ENCODE assay signal across 28 cellular contexts in genomic region chr1:53800621-53801020, GRCh38.
"Had no signal": no experiment of that assay in that cellular context is flagged by ENCODE, and none has a peak within 500 bp of the region (broad histone marks: within the 10 kb centered on the region; RNA-seq: fewer than 3 reads in every experiment).

No MANE protein-coding gene starts in this region.

- DNase-seq: colonic mucosa; cortex of kidney; dermis blood vessel endothelial cell; dorsolateral prefrontal cortex; effector CD4-positive, alpha-beta T cell; effector CD8-positive, alpha-beta T cell; effector memory CD4-positive, alpha-beta T cell; effector memory CD8-positive, alpha-beta T cell; endodermal cell; erythroblast; esophagus squamous epithelium; foreskin fibroblast; foreskin keratinocyte; foreskin melanocyte; gastrocnemius medialis; glutamatergic neuron; head of caudate nucleus; heart left ventricle; heart right ventricle had no signal

- H3K27ac ChIP-seq: colonic mucosa, coronary artery, dorsolateral prefrontal cortex, epithelial cell of prostate, esophagus muscularis mucosa, esophagus squamous epithelium, foreskin keratinocyte, gastrocnemius medialis, gastroesophageal sphincter, heart left ventricle, heart right ventricle had no signal

- FAIRE-seq: colon, endometrium, endothelial cell of umbilical vein, frontal cortex had no signal

- H3K4me1 ChIP-seq: colonic mucosa, esophagus muscularis mucosa, esophagus squamous epithelium, foreskin keratinocyte, gastrocnemius medialis, gastroesophageal sphincter, heart left ventricle, heart right ventricle had no signal

- H3K4me3 ChIP-seq: colonic mucosa, coronary artery, dorsolateral prefrontal cortex, esophagus muscularis mucosa, esophagus squamous epithelium, gastrocnemius medialis, gastroesophageal sphincter, heart left ventricle, heart right ventricle had no signal

- H3K9me3 ChIP-seq: colonic mucosa, esophagus muscularis mucosa, esophagus squamous epithelium, gastrocnemius medialis, gastroesophageal sphincter, heart left ventricle, heart right ventricle had no signal

- H3K27me3 ChIP-seq: colonic mucosa, dorsolateral prefrontal cortex, esophagus muscularis mucosa, esophagus squamous epithelium, foreskin keratinocyte, gastrocnemius medialis, gastroesophageal sphincter, heart left ventricle, heart right ventricle had no signal

- H3K36me3 ChIP-seq: colonic mucosa had no signal

- ATAC-seq: effector memory CD8-positive, alpha-beta T cell; esophagus mucosa; foreskin keratinocyte; gastrocnemius medialis; gastroesophageal sphincter; heart left ventricle; heart right ventricle had no signal
